In the genomic region with DNA sequence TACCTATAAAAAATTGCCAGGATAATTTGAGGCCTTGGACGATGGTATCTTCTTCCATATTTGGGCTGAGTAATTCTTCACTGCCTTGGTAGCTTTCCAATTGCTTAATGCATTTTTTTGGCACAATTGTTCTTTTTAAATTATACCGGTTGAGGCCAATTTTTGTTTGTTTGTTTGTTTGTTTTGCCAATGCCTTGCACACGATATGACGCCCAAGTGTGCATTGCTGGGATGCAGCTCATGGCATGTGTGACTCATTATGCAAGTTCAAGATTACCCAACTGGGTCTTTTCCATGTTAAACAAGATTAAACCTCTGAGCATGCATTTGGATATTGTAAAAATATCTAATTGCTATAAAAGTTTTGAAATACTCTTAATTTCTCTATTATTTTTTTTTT, we compare ENCODE assay signal across 18 cellular contexts.
"Had no signal": no experiment of that assay in that cellular context is flagged by ENCODE, and none has a peak within 500 bp of the region (broad histone marks: within the 10 kb centered on the region; RNA-seq: fewer than 3 reads in every experiment).

No MANE protein-coding gene starts in this region.

- H3K27me3 Mint-ChIP-seq: activated B cell treated with CpG ODN at 0.5 μM for 24 hours; activated CD4-positive, alpha-beta T cell treated with anti-CD3 and anti-CD28 coated beads, Interleukin-2, amount 10 ng/mL, durations not matched to agents 24 days and 14 days; activated naive CD8-positive, alpha-beta T cell; naive B cell had no signal

- H2AFZ ChIP-seq: neural progenitor cell had no signal

- H3K36me3 ChIP-seq: left lung, neural progenitor cell, right lobe of liver had no signal

- H3K27me3 ChIP-seq: foreskin keratinocyte, left lung, neural progenitor cell, right lobe of liver had no signal

- FAIRE-seq: kidney, TTC549 had no signal

- DNase-seq: activated B cell treated with CpG ODN at 0.5 μM for 24 hours; activated CD4-positive, alpha-beta T cell treated with anti-CD3 and anti-CD28 coated beads, Interleukin-2, amount 10 ng/mL, durations not matched to agents 24 days and 14 days; activated CD8-positive, alpha-beta memory T cell treated with anti-CD3 and anti-CD28 coated beads, Interleukin-2, amount 50 U/mL, for 4 hours; activated CD8-positive, alpha-beta T cell treated with anti-CD3 and anti-CD28 coated beads, Interleukin-2, amount 10 ng/mL, durations not matched to agents 7 days and 5 days; activated gamma-delta T cell; activated T-cell treated with anti-CD3 and anti-CD28 coated beads, Interleukin-2, amount 50 U/mL, for 72 hours; foreskin keratinocyte; glutamatergic neuron; hypothalamus; kidney; left lung; naive B cell; psoas muscle; right lobe of liver; stimulated activated CD4-positive, alpha-beta T cell treated with anti-CD3 and anti-CD28 coated beads, Interleukin-1b, Interleukin-23, amount 100 ng/mL, for 48 hours had no signal

- H3K36me3 Mint-ChIP-seq: activated naive CD8-positive, alpha-beta T cell; naive B cell; neural progenitor cell had no signal

- H3K27ac Mint-ChIP-seq: activated B cell treated with CpG ODN at 0.5 μM for 24 hours; activated CD4-positive, alpha-beta T cell treated with anti-CD3 and anti-CD28 coated beads, Interleukin-2, amount 10 ng/mL, durations not matched to agents 24 days and 14 days; activated CD8-positive, alpha-beta T cell treated with anti-CD3 and anti-CD28 coated beads, Interleukin-2, amount 10 ng/mL, durations not matched to agents 7 days and 5 days; activated naive CD8-positive, alpha-beta T cell; activated T-cell treated with anti-CD3 and anti-CD28 coated beads, Interleukin-2, amount 50 U/mL, for 72 hours; naive B cell; neural progenitor cell had no signal

- H3K4me3 ChIP-seq: left lung, neural progenitor cell, psoas muscle, right lobe of liver had no signal

- H3K9me3 Mint-ChIP-seq: activated CD4-positive, alpha-beta T cell treated with anti-CD3 and anti-CD28 coated beads, Interleukin-2, amount 10 ng/mL, durations not matched to agents 24 days and 14 days had no signal

- H3K9ac ChIP-seq: neural progenitor cell had no signal

- H3K4me1 ChIP-seq: foreskin keratinocyte, left lung, neural progenitor cell, psoas muscle, right lobe of liver had no signal

- H3K9me3 ChIP-seq: left lung, psoas muscle, right lobe of liver had no signal

- H3K27ac ChIP-seq: foreskin keratinocyte, left lung, neural progenitor cell, psoas muscle, right lobe of liver had no signal

- H3K4me2 ChIP-seq: neural progenitor cell had no signal

- H3K4me3 Mint-ChIP-seq: activated B cell treated with CpG ODN at 0.5 μM for 24 hours; activated CD4-positive, alpha-beta T cell treated with anti-CD3 and anti-CD28 coated beads, Interleukin-2, amount 10 ng/mL, durations not matched to agents 24 days and 14 days; activated CD8-positive, alpha-beta T cell treated with anti-CD3 and anti-CD28 coated beads, Interleukin-2, amount 10 ng/mL, durations not matched to agents 7 days and 5 days; activated naive CD8-positive, alpha-beta T cell; activated T-cell treated with anti-CD3 and anti-CD28 coated beads, Interleukin-2, amount 50 U/mL, for 72 hours; naive B cell; neural progenitor cell had no signal

- H3K4me1 Mint-ChIP-seq: activated B cell treated with CpG ODN at 0.5 μM for 24 hours; activated CD4-positive, alpha-beta T cell treated with anti-CD3 and anti-CD28 coated beads, Interleukin-2, amount 10 ng/mL, durations not matched to agents 24 days and 14 days; naive B cell; neural progenitor cell had no signal
